8 cellular contexts compared by ENCODE assay signal in genomic region chr16:11224894-11225676, GRCh38.
A peak's percentile ranks its signal among the peaks of the same experiment; 100 is the strongest.
DNase-seq lines count a peak whose midpoint lies in the region; ATAC-seq, FAIRE-seq and TF ChIP-seq lines count a peak whose summit lies in the region.

No MANE protein-coding gene starts in this region.

- H3K27ac Mint-ChIP-seq in activated naive CD8-positive, alpha-beta T cell = peak overlapping the region; percentile 100

- peak; percentile 47 for TF ChIP-seq POLR2A in Raji (IDR thresholded peaks at IDR 0.05; ENCODE audit: insufficient read depth, low read depth, low read length)

- H3K36me3 ChIP-seq in rectal smooth muscle tissue (ENCODE audit: control insufficient read depth, insufficient read depth, low read length) = no peaks in the 10 kb centered on the region

- H3K36me3 Mint-ChIP-seq in activated naive CD8-positive, alpha-beta T cell = no peaks in the 10 kb centered on the region

- no peak for FAIRE-seq in RCC 7860 (lab: Jason Lieb, UNC)

- peak overlapping the region; percentile 79 for H3K4me3 Mint-ChIP-seq in activated naive CD8-positive, alpha-beta T cell

- no peaks in the 10 kb centered on the region for H3K9me3 Mint-ChIP-seq in activated naive CD8-positive, alpha-beta T cell (ENCODE audit: low read depth)

- no peak overlapping the region for H3K9ac ChIP-seq in rectal smooth muscle tissue (ENCODE audit: low read length)

- ATAC-seq in HG02763 (IDR thresholded peaks at IDR 0.05; ENCODE audit: unreplicated experiment) = peak; percentile 76

- no peak overlapping the region for H3K27ac ChIP-seq in rectal smooth muscle tissue (ENCODE audit: low read depth, low read length)

- peaks cover 2% of the 10 kb centered on the region for H3K4me1 ChIP-seq in rectal smooth muscle tissue (ENCODE audit: control insufficient read depth, insufficient read depth, low read length)

- no peaks in the 10 kb centered on the region for H3K27me3 Mint-ChIP-seq in activated naive CD8-positive, alpha-beta T cell

- H3K27me3 ChIP-seq in rectal smooth muscle tissue (ENCODE audit: control insufficient read depth, insufficient read depth, low read length) = no peaks in the 10 kb centered on the region

- no peak for TF ChIP-seq CTCF in GM13977 (IDR thresholded peaks at IDR 0.05; ENCODE audit: extremely low read depth, insufficient read depth, missing control alignments)

- in situ Hi-C loops in GM13977 (cut with MboI; ENCODE audit: low pct_unique_long_range_greater_than_20kb, low sequenced_read_pairs, unreplicated experiment) = no loop called here

- H3K4me1 Mint-ChIP-seq in activated naive CD8-positive, alpha-beta T cell (ENCODE audit: low read depth) = peaks cover 54% of the 10 kb centered on the region

- H3K4me3 ChIP-seq in rectal smooth muscle tissue (ENCODE audit: low read length) = peak overlapping the region; percentile 45

- DNase-seq in GM13977 (ENCODE audit: low spot score) (peak; percentile 93), epidermal melanocyte (ENCODE audit: insufficient read length, low spot score) (no peak), RCC 7860 (ENCODE audit: low spot score) (no peak), NCI-H1417 treated with DMSO at 0.1 percent for 48 hours (lab: John Stamatoyannopoulos, UW) (no peak)
